11 cellular contexts compared by ENCODE assay signal in genomic region chr6:85592044-85592443, GRCh38. TPM values are rescaled to one million over a fixed set of nuclear protein-coding genes. Genes with fewer than 3 reads are reported as not detected.
DNase-seq lines count a peak whose midpoint lies in the region; ATAC-seq and TF ChIP-seq lines count a peak whose summit lies in the region.
"Had no signal": no experiment of that assay in that cellular context is flagged by ENCODE, and none has a peak within 500 bp of the region (broad histone marks: within the 10 kb centered on the region; RNA-seq: fewer than 3 reads in every experiment).

No MANE protein-coding gene starts in this region.

- TF ChIP-seq POLR2A in suprapubic skin (IDR thresholded peaks at IDR 0.05) = no peak

- WGBS in suprapubic skin = 96% methylated on average over 2 of the region's 2 CpGs

- peaks cover 13% of the 10 kb centered on the region for H3K36me3 Mint-ChIP-seq in activated naive CD4-positive, alpha-beta T cell treated with anti-CD3 and anti-CD28 coated beads for 36 hours (ENCODE audit: low read depth)
- H3K36me3 Mint-ChIP-seq in activated CD4-positive, alpha-beta memory T cell treated with anti-CD3 and anti-CD28 coated beads, Interleukin-2, amount 10 ng/mL, durations not matched to agents 7 days and 5 days (ENCODE audit: low read depth) = peaks cover 42% of the 10 kb centered on the region
- no peaks in the 10 kb centered on the region for H3K36me3 Mint-ChIP-seq in glutamatergic neuron (ENCODE audit: unreplicated experiment)

- TF ChIP-seq CTCF in glutamatergic neuron (IDR thresholded peaks at IDR 0.05; ENCODE audit: partially characterized antibody, unreplicated experiment) (no peak), suprapubic skin (IDR thresholded peaks at IDR 0.05) (no peak)

- H3K27ac Mint-ChIP-seq in activated naive CD4-positive, alpha-beta T cell treated with anti-CD3 and anti-CD28 coated beads for 36 hours = no peak overlapping the region
- H3K27ac Mint-ChIP-seq in activated CD4-positive, alpha-beta memory T cell treated with anti-CD3 and anti-CD28 coated beads, Interleukin-2, amount 10 ng/mL, durations not matched to agents 7 days and 5 days = peak overlapping the region; percentile 90
- peak overlapping the region; percentile 24 for H3K27ac Mint-ChIP-seq in glutamatergic neuron (ENCODE audit: unreplicated experiment)

- peak overlapping the region; percentile 65 for H3K4me3 ChIP-seq in suprapubic skin

- peaks cover 27% of the 10 kb centered on the region for H3K4me1 ChIP-seq in suprapubic skin

- no peak for DNase-seq in activated naive CD4-positive, alpha-beta T cell treated with anti-CD3 and anti-CD28 coated beads for 36 hours
- DNase-seq in activated naive CD4-positive, alpha-beta T cell (lab: John Stamatoyannopoulos, UW) = no peak
- DNase-seq in activated CD4-positive, alpha-beta memory T cell treated with anti-CD3 and anti-CD28 coated beads, Interleukin-2, amount 10 ng/mL, durations not matched to agents 7 days and 5 days = no peak
- DNase-seq in glutamatergic neuron (no peak), suprapubic skin (ENCODE audit: low spot score in 2 of 2) (no peak), SIG-M5 (lab: John Stamatoyannopoulos, UW) (no peak), NOMO-1 treated with dmso at 0.1 percent for 144 hours (lab: John Stamatoyannopoulos, UW; ENCODE audit: unreplicated experiment) (no peak)
- DNase-seq: activated CD4-positive, CD25-positive, alpha-beta regulatory T cell treated with anti-CD3 and anti-CD28 coated beads, Interleukin-2, amount 50 U/mL, for 72 hours; cerebellar nuclear complex; NCI-H748 treated with DMSO at 0.1 percent for 48 hours had no signal

- H3K4me3 Mint-ChIP-seq in activated naive CD4-positive, alpha-beta T cell treated with anti-CD3 and anti-CD28 coated beads for 36 hours = peak overlapping the region; percentile 93
- H3K4me3 Mint-ChIP-seq in activated CD4-positive, alpha-beta memory T cell treated with anti-CD3 and anti-CD28 coated beads, Interleukin-2, amount 10 ng/mL, durations not matched to agents 7 days and 5 days = peak overlapping the region; percentile 84
- H3K4me3 Mint-ChIP-seq in glutamatergic neuron (ENCODE audit: unreplicated experiment) = peak overlapping the region; percentile 97

- POLR2A ChIA-PET in activated CD4-positive, alpha-beta memory T cell treated with anti-CD3 and anti-CD28 coated beads, Interleukin-2, amount 10 ng/mL, durations not matched to agents 7 days and 5 days (lab: Charles Lee) = interaction anchor here (1.4 to 5.5 kb wide), 4 partner anchors 50 to 97 kb away, joined by 5 to 141 read pairs (median 61); partner anchors contain the start of gene SYNCRIP

- no peak for ATAC-seq in HG03469 (IDR thresholded peaks at IDR 0.05; ENCODE audit: unreplicated experiment)

- CTCF ChIA-PET in activated naive CD4-positive, alpha-beta T cell treated with anti-CD3 and anti-CD28 coated beads for 36 hours (lab: Charles Lee) = interaction anchor here (1.4 kb wide), 1 partner anchor 20 kb away, joined by 3 read pairs; no protein-coding TSS in a partner anchor
- CTCF ChIA-PET in activated CD4-positive, alpha-beta memory T cell treated with anti-CD3 and anti-CD28 coated beads, Interleukin-2, amount 10 ng/mL, durations not matched to agents 7 days and 5 days (lab: Charles Lee) = no interaction called here

- intact Hi-C loops in activated naive CD4-positive, alpha-beta T cell treated with anti-CD3 and anti-CD28 coated beads for 36 hours (cut with micrococcal nuclease) = loop anchor here (5.0 kb wide), 2 partner anchors 1365 to 1565 kb away; partner anchors contain the start of genes CEP162 and ZNF292

- no peak overlapping the region for H3K27ac ChIP-seq in suprapubic skin

- H3K9me3 Mint-ChIP-seq in activated naive CD4-positive, alpha-beta T cell treated with anti-CD3 and anti-CD28 coated beads for 36 hours = no peaks in the 10 kb centered on the region
- H3K9me3 Mint-ChIP-seq in activated CD4-positive, alpha-beta memory T cell treated with anti-CD3 and anti-CD28 coated beads, Interleukin-2, amount 10 ng/mL, durations not matched to agents 7 days and 5 days = peaks cover 5% of the 10 kb centered on the region
- peaks cover 9% of the 10 kb centered on the region for H3K9me3 Mint-ChIP-seq in glutamatergic neuron (ENCODE audit: unreplicated experiment)

- H3K9me3 ChIP-seq in suprapubic skin = no peaks in the 10 kb centered on the region

- no peaks in the 10 kb centered on the region for H3K36me3 ChIP-seq in suprapubic skin

- no peaks in the 10 kb centered on the region for H3K27me3 ChIP-seq in suprapubic skin

- H3K27me3 Mint-ChIP-seq in activated naive CD4-positive, alpha-beta T cell treated with anti-CD3 and anti-CD28 coated beads for 36 hours (ENCODE audit: low read depth) = no peaks in the 10 kb centered on the region
- H3K27me3 Mint-ChIP-seq in activated CD4-positive, alpha-beta memory T cell treated with anti-CD3 and anti-CD28 coated beads, Interleukin-2, amount 10 ng/mL, durations not matched to agents 7 days and 5 days = no peaks in the 10 kb centered on the region
- H3K27me3 Mint-ChIP-seq in glutamatergic neuron (ENCODE audit: unreplicated experiment) = peaks cover 7% of the 10 kb centered on the region

- no peak for TF ChIP-seq EP300 in suprapubic skin (IDR thresholded peaks at IDR 0.05)

- peaks cover 32% of the 10 kb centered on the region for H3K4me1 Mint-ChIP-seq in activated naive CD4-positive, alpha-beta T cell treated with anti-CD3 and anti-CD28 coated beads for 36 hours (ENCODE audit: low read depth)
- H3K4me1 Mint-ChIP-seq in activated CD4-positive, alpha-beta memory T cell treated with anti-CD3 and anti-CD28 coated beads, Interleukin-2, amount 10 ng/mL, durations not matched to agents 7 days and 5 days = peaks cover 28% of the 10 kb centered on the region
- peaks cover 10% of the 10 kb centered on the region for H3K4me1 Mint-ChIP-seq in glutamatergic neuron (ENCODE audit: low read depth, unreplicated experiment)

RNA-seq across cellular contexts. Expression of gene SNX14, which starts 1.6 kb away (rescaled TPM):
- total RNA-seq in activated naive CD4-positive, alpha-beta T cell treated with anti-CD3 and anti-CD28 coated beads for 36 hours = 10 to 100 TPM; 18.8 to 22.6 TPM
- 10 to 100 TPM; 48.2 to 50.9 TPM for total RNA-seq in activated CD4-positive, alpha-beta memory T cell treated with anti-CD3 and anti-CD28 coated beads, Interleukin-2, amount 10 ng/mL, durations not matched to agents 7 days and 5 days
- total RNA-seq in glutamatergic neuron (ENCODE audit: unreplicated experiment) (73.6 TPM), suprapubic skin (100 to 1,000 TPM in 1 of 4 donors, 10 to 100 TPM in 3; 30.3 to 125 (median 47.8) TPM)

RNA-seq across cellular contexts. Expression of gene SYNCRIP, which starts 50.6 kb away (rescaled TPM):
- total RNA-seq in activated naive CD4-positive, alpha-beta T cell treated with anti-CD3 and anti-CD28 coated beads for 36 hours = 100 to 1,000 TPM; 106 to 109 TPM
- 100 to 1,000 TPM in 1 of 2 experiments, 10 to 100 TPM in 1; 100.0 to 101 TPM for total RNA-seq in activated CD4-positive, alpha-beta memory T cell treated with anti-CD3 and anti-CD28 coated beads, Interleukin-2, amount 10 ng/mL, durations not matched to agents 7 days and 5 days
- total RNA-seq in glutamatergic neuron (ENCODE audit: unreplicated experiment) = 93.6 TPM
- 10 to 100 TPM; 59.7 to 71.4 (median 64.3) TPM for total RNA-seq in suprapubic skin
